1 cellular context compared by ENCODE assay signal in genomic region chr12:89453121-89453520, GRCh38.
TF ChIP-seq lines count a peak whose summit lies in the region.

No MANE protein-coding gene starts in this region.

TF ChIP-seq in GM23338, 12 proteins besides CTCF, POLR2A, EP300 and RAD21 (continued from another document):
- no peak for TF ChIP-seq ZNF462 (CRISPR knock-in tag; IDR thresholded peaks at IDR 0.05)
- no peak for TF ChIP-seq EZH2phosphoT487 (IDR thresholded peaks at IDR 0.05; ENCODE audit: unreplicated experiment)
- no peak for TF ChIP-seq POLR2AphosphoS5 (IDR thresholded peaks at IDR 0.05; ENCODE audit: low read depth)
- no peak for TF ChIP-seq NANOG (IDR thresholded peaks at IDR 0.05; ENCODE audit: borderline replicate concordance)
- no peak for TF ChIP-seq ZNF114 (CRISPR knock-in tag; IDR thresholded peaks at IDR 0.05)
- no peak for TF ChIP-seq EZH2 (IDR thresholded peaks at IDR 0.05; ENCODE audit: low read depth, unreplicated experiment)
